ENCODE assay signal across 8 cellular contexts in the genomic region with DNA sequence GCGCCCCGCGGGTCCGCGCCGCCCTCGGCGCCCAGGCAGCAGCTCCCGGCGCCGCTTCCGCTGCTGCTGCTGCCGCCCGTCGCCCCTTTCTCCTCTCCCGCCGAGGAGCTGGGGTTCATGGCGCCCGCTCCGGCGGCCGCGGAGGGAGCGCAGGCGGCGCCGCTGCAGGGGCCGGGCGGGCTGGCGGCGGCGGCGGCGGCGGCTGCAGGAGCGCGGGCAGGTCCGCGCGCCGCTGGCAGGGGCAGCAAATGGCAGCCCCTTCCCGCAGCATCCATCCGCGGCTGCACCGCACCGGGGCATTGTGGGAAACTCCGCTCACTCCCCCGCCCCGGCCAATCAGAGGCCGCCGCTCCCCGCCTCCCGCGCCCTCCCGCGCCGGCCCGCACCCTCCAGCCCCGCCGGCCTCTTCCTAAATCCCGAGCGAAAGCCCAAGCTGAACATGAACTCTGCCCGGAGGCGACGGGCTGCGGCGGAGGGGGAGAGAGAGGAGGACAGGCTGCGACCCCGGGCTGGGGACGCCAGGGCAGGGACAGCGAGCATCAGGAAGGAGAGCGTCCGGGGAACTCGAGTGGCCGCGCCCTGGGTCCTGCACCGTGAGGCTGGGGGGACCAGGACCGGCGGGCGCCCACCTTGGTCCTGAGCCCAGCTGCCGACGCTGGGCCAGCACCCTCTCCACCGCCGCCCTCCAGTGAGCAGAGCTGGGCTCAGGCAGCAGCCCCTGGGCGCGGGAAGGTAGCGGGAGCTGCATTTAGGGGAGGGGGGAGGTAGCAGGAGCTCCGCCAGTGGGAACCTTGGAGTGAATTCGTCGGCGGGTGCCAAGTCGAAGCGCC. TPM values are rescaled to one million over a fixed set of nuclear protein-coding genes. Genes with fewer than 3 reads are reported as not detected.
DNase-seq lines count a peak whose midpoint lies in the region; ATAC-seq and TF ChIP-seq lines count a peak whose summit lies in the region.

Gene DGKI, minus strand, starts transcription at position 387 of the 830 bp plus-strand sequence.

- peak within 1 kb of the TSS; percentile 5 to 75 (median 65) for H3K4me3 Mint-ChIP-seq in CD8-positive, alpha-beta memory T cell

- TF ChIP-seq CTCF in GM20000 (IDR thresholded peaks at IDR 0.05; ENCODE audit: extremely low read depth, missing control alignments) (no peak), coronary artery (IDR thresholded peaks at IDR 0.05) (no peak), thoracic aorta (IDR thresholded peaks at IDR 0.05) (no peak)

- H3K4me1 Mint-ChIP-seq in CD8-positive, alpha-beta memory T cell, result peaks cover 4 to 16% (median 5%) of the 10 kb centered on the region in 3 donors

- H3K27ac ChIP-seq in CD8-positive, alpha-beta memory T cell (ENCODE audit: low read depth, low read length), result no peak within 1 kb of the TSS
- H3K27ac ChIP-seq in coronary artery (no peak within 1 kb of the TSS), thoracic aorta (peak within 1 kb of the TSS; percentile 39 to 44)

- H3K9me3 Mint-ChIP-seq in CD8-positive, alpha-beta memory T cell, result no peaks in the 10 kb centered on the region

- H3K9me3 ChIP-seq in CD8-positive, alpha-beta memory T cell (ENCODE audit: low read length), result no peaks in the 10 kb centered on the region
- no peaks in the 10 kb centered on the region for H3K9me3 ChIP-seq in thoracic aorta

- no peaks in the 10 kb centered on the region for H3K4me1 ChIP-seq in CD8-positive, alpha-beta memory T cell (ENCODE audit: insufficient read depth, low read length)
- H3K4me1 ChIP-seq in thoracic aorta (ENCODE audit: control insufficient read depth in 1 of 2, low read depth in 2 of 2), result peaks cover 4 to 10% of the 10 kb centered on the region in 2 donors

- no peaks in the 10 kb centered on the region for H3K36me3 ChIP-seq in CD8-positive, alpha-beta memory T cell (ENCODE audit: insufficient read depth, low read length)
- H3K36me3 ChIP-seq in thoracic aorta, result no peaks in the 10 kb centered on the region

- POLR2A ChIA-PET in CD8-positive, alpha-beta memory T cell (lab: Charles Lee), result no interaction called here

- peak in 1 of 5 donors; percentile 5 for DNase-seq in CD8-positive, alpha-beta memory T cell
- DNase-seq in GM20000 (ENCODE audit: low spot score) (peak; percentile 69), NCI-H526 treated with DMSO at 0.1 percent for 48 hours (lab: John Stamatoyannopoulos, UW) (peak; percentile 31), coronary artery (ENCODE audit: low spot score) (no peak), lung microvascular endothelial cell (ENCODE audit: low read depth in 2 of 2) (peak; percentile 18 to 31), thoracic aorta (ENCODE audit: low spot score) (no peak), KG1 (lab: John Stamatoyannopoulos, UW) (no peak)

- ATAC-seq in thoracic aorta (ENCODE audit: insufficient number of reproducible peaks, low FRiP score, low read depth) (no peak), GM19328 (IDR thresholded peaks at IDR 0.05; ENCODE audit: unreplicated experiment) (no peak)

- H3K27me3 ChIP-seq in CD8-positive, alpha-beta memory T cell (ENCODE audit: insufficient read depth, low read length, poor library complexity, severe bottlenecking), result peaks cover 19% of the 10 kb centered on the region
- H3K27me3 ChIP-seq in thoracic aorta (replicated peaks; ENCODE audit: insufficient read depth), result no peaks in the 10 kb centered on the region

- CTCF ChIA-PET in CD8-positive, alpha-beta memory T cell (lab: Charles Lee), result no interaction called here

- no peak within 1 kb of the TSS for H3K4me3 ChIP-seq in CD8-positive, alpha-beta memory T cell (ENCODE audit: low read length)
- H3K4me3 ChIP-seq in coronary artery (peak within 1 kb of the TSS; percentile 69), thoracic aorta (peak within 1 kb of the TSS; percentile 73)

- H3K27me3 Mint-ChIP-seq in CD8-positive, alpha-beta memory T cell, result peaks cover 51 to 60% of the 10 kb centered on the region in 2 donors

- no peak within 1 kb of the TSS for H3K27ac Mint-ChIP-seq in CD8-positive, alpha-beta memory T cell

- H3K36me3 Mint-ChIP-seq in CD8-positive, alpha-beta memory T cell, result peaks cover 0 to 4% (median 0%) of the 10 kb centered on the region in 3 donors

RNA-seq across cellular contexts. Expression of gene DGKI, which starts in this region (rescaled TPM):
- total RNA-seq in CD8-positive, alpha-beta memory T cell, result 1 to 10 TPM; 1.3 to 1.4 TPM
- polyA plus RNA-seq in CD8-positive, alpha-beta memory T cell, result not detected
- total RNA-seq in lung microvascular endothelial cell, result 1.1 and 2.6 TPM in 2 replicates
- 10 to 100 TPM; 10.3 to 22.3 TPM for total RNA-seq in thoracic aorta

Comparison
In these comparisons a context has a peak if more than half of its experiments do, and no peak if none do; other contexts are left out.
1. DNase-seq: peak in GM20000 (single experiment), NCI-H526 treated with DMSO at 0.1 percent for 48 hours (single experiment) and lung microvascular endothelial cell (2 of 2); none in coronary artery (single experiment), thoracic aorta (single experiment) and KG1 (single experiment).
2. H3K27ac ChIP-seq: peak in thoracic aorta (2 of 2); none in CD8-positive, alpha-beta memory T cell (single experiment) and coronary artery (0 of 2).